Comparison of ENCODE assay signal across 8 cellular contexts in the genomic region with DNA sequence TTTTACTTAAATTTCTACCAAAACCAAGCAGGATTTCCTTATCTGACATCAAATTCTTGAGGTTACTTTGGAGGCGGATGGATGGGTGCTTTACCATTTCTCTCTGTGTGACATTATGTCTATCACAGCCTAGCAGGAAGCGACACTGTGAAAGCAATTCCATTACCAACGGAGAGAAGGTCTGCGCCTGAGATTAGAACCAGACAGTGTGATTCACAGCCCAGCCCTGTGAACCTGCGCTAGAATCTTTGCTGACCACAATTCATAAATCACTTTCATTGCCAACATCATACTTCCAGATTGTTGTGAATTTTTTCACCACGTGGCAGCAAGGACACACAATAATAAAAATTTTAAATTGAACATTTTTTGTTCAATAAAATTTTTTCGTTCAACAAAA.
DNase-seq lines count a peak whose midpoint lies in the region; FAIRE-seq and TF ChIP-seq lines count a peak whose summit lies in the region.

No MANE protein-coding gene starts in this region.

- peaks cover 0 to 3% (median 0%) of the 10 kb centered on the region in 3 donors for H3K9me3 ChIP-seq in esophagus squamous epithelium
- H3K9me3 ChIP-seq in BE2C: peaks cover 5% of the 10 kb centered on the region; the same call in 1 of the 2 replicates

- H3K4me3 ChIP-seq in esophagus squamous epithelium (no peak overlapping the region), BE2C (ENCODE audit: low read depth, low read length) (no peak overlapping the region)

- no peaks in the 10 kb centered on the region for H3K36me3 ChIP-seq in esophagus squamous epithelium
- no peaks in the 10 kb centered on the region for H3K36me3 ChIP-seq in BE2C

- DNase-seq in HTR-8/SVneo (ENCODE audit: insufficient read length, low spot score) (peak; percentile 59), esophagus squamous epithelium (lab: John Stamatoyannopoulos, UW) (no peak), NCI-H146 (lab: John Stamatoyannopoulos, UW) (no peak), BE2C (no peak), frontal cortex (ENCODE audit: low spot score in 2 of 2) (no peak), SHP77 (lab: John Stamatoyannopoulos, UW) (no peak)
- DNase-seq in activated CD8-positive, alpha-beta memory T cell treated with anti-CD3 and anti-CD28 coated beads for 4 hours (ENCODE audit: low read depth in 2 of 2): peak; percentile 36 to 67
- DNase-seq in stimulated activated CD4-positive, alpha-beta T cell treated with anti-CD3 and anti-CD28 coated beads, Interleukin-4, amount 100 ng/mL, for 1 hour: peak; percentile 39

- H3K27me3 ChIP-seq in esophagus squamous epithelium (no peaks in the 10 kb centered on the region), BE2C (no peaks in the 10 kb centered on the region)

- H3K27ac ChIP-seq in esophagus squamous epithelium: peak overlapping the region; percentile 36 to 83 (median 62)

- 55 to 61% methylated on average over 6 to 7 of the region's 7 CpGs for WGBS in esophagus squamous epithelium, 2 donors

- FAIRE-seq in HTR-8/SVneo (lab: Jason Lieb, UNC): peak; percentile 51
- FAIRE-seq in frontal cortex (lab: Jason Lieb, UNC): no peak

- no peak for TF ChIP-seq CTCF in esophagus squamous epithelium (IDR thresholded peaks at IDR 0.05)
- no peak for TF ChIP-seq CTCF in BE2C (IDR thresholded peaks at IDR 0.05; ENCODE audit: low read depth, low read length)

- intact Hi-C loops in esophagus squamous epithelium (cut with DNase I): no loop called here

- no peak for TF ChIP-seq POLR2A in esophagus squamous epithelium (IDR thresholded peaks at IDR 0.05)

- peaks cover 2 to 56% (median 18%) of the 10 kb centered on the region in 3 donors for H3K4me1 ChIP-seq in esophagus squamous epithelium
- H3K4me1 ChIP-seq in BE2C: no peaks in the 10 kb centered on the region

Comparison
In these comparisons a context has a peak if more than half of its experiments do, and no peak if none do; other contexts are left out.
1. DNase-seq: peak in HTR-8/SVneo (single experiment), activated CD8-positive, alpha-beta memory T cell treated with anti-CD3 and anti-CD28 coated beads for 4 hours (2 of 2) and stimulated activated CD4-positive, alpha-beta T cell treated with anti-CD3 and anti-CD28 coated beads, Interleukin-4, amount 100 ng/mL, for 1 hour (single experiment); none in esophagus squamous epithelium (single experiment), NCI-H146 (single experiment), BE2C (single experiment), frontal cortex (0 of 2) and SHP77 (0 of 2).